ENCODE assay signal across 29 cellular contexts in genomic region chr16:29905668-29906067, GRCh38. TPM values are rescaled to one million over a fixed set of nuclear protein-coding genes. Genes with fewer than 3 reads are reported as not detected.
"Had no signal": no experiment of that assay in that cellular context is flagged by ENCODE, and none has a peak within 500 bp of the region (broad histone marks: within the 10 kb centered on the region; RNA-seq: fewer than 3 reads in every experiment).

No MANE protein-coding gene starts in this region.

- H3K9me3 Mint-ChIP-seq: immature natural killer cell; natural killer cell; nephron progenitor cell; neural progenitor cell; stimulated activated effector memory CD8-positive, alpha-beta T cell treated with anti-CD3 and anti-CD28 coated beads, Interleukin-12 subunit alpha, Interleukin-12 subunit beta, amount 100 ng/mL, for 72 hours; stimulated activated naive CD8-positive, alpha-beta T cell treated with anti-CD3 and anti-CD28 coated beads, Interleukin-15, Interleukin-2, amounts not matched to agents 100 ng/mL and 50 ng/mL, for 24 hours had no signal

- H3K27ac ChIP-seq: left lung, lower lobe of right lung, neural progenitor cell, pancreas, prostate gland, sigmoid colon, spleen, suprapubic skin, thoracic aorta, tibial artery, upper lobe of right lung had no signal

- H3K27ac Mint-ChIP-seq: immature natural killer cell; natural killer cell; neural progenitor cell; stimulated activated effector memory CD8-positive, alpha-beta T cell treated with anti-CD3 and anti-CD28 coated beads, Interleukin-12 subunit alpha, Interleukin-12 subunit beta, amount 100 ng/mL, for 72 hours; stimulated activated naive CD8-positive, alpha-beta T cell treated with anti-CD3 and anti-CD28 coated beads, Interleukin-15, Interleukin-2, amounts not matched to agents 100 ng/mL and 50 ng/mL, for 24 hours had no signal

- H3K9ac ChIP-seq: neural progenitor cell had no signal

- H2AFZ ChIP-seq: neural progenitor cell had no signal

- H3K4me3 ChIP-seq: left lung, lower lobe of right lung, neural progenitor cell, pancreas, prostate gland, sigmoid colon, spleen, suprapubic skin, thoracic aorta, tibial artery, upper lobe of right lung had no signal

- H3K27me3 ChIP-seq: pancreas, sigmoid colon, suprapubic skin, upper lobe of right lung had no signal

- DNase-seq: hypothalamus; immature natural killer cell; kidney; left colon; lower lobe of right lung; mammary epithelial cell; mesenchymal stem cell; natural killer cell; nephron progenitor cell; retina; right cardiac atrium; sigmoid colon; small intestine; spleen; stimulated activated CD4-positive, alpha-beta T cell treated with anti-CD3 and anti-CD28 coated beads, Interleukin-4, amount 100 ng/mL, for 24 hours; stimulated activated naive CD4-positive, alpha-beta T cell; tibial artery; trophoblast cell; upper lobe of right lung had no signal

- H3K4me3 Mint-ChIP-seq: immature natural killer cell; natural killer cell; nephron progenitor cell; neural progenitor cell; stimulated activated effector memory CD8-positive, alpha-beta T cell treated with anti-CD3 and anti-CD28 coated beads, Interleukin-12 subunit alpha, Interleukin-12 subunit beta, amount 100 ng/mL, for 72 hours; stimulated activated naive CD8-positive, alpha-beta T cell treated with anti-CD3 and anti-CD28 coated beads, Interleukin-15, Interleukin-2, amounts not matched to agents 100 ng/mL and 50 ng/mL, for 24 hours had no signal

- H3K36me3 ChIP-seq: lower lobe of right lung, neural progenitor cell, pancreas, prostate gland, sigmoid colon, upper lobe of right lung had no signal

- H3K9me3 ChIP-seq: left lung, lower lobe of right lung, pancreas, prostate gland, sigmoid colon, spleen, suprapubic skin, thoracic aorta, tibial artery, upper lobe of right lung had no signal

- ATAC-seq: left colon; left lung; lower lobe of right lung; natural killer cell; pancreas; right cardiac atrium; stimulated activated effector memory CD8-positive, alpha-beta T cell treated with anti-CD3 and anti-CD28 coated beads, Interleukin-12 subunit alpha, Interleukin-12 subunit beta, amount 100 ng/mL, for 72 hours; upper lobe of right lung had no signal

- H3K36me3 Mint-ChIP-seq: natural killer cell, neural progenitor cell had no signal

- H3K4me2 ChIP-seq: neural progenitor cell had no signal

- H3K4me1 ChIP-seq: neural progenitor cell, prostate gland, upper lobe of right lung had no signal

- H3K27me3 Mint-ChIP-seq: stimulated activated naive CD8-positive, alpha-beta T cell treated with anti-CD3 and anti-CD28 coated beads, Interleukin-15, Interleukin-2, amounts not matched to agents 100 ng/mL and 50 ng/mL, for 24 hours had no signal

- FAIRE-seq: islet of Langerhans, kidney, pancreas, small intestine, urothelium cell line had no signal

RNA-seq across cellular contexts. Expression of gene ASPHD1, which starts 5.4 kb away (rescaled TPM):
- total RNA-seq: natural killer cell had no signal
- polyA plus RNA-seq: immature natural killer cell had no signal

RNA-seq across cellular contexts. Expression of gene SEZ6L2, which starts 6.3 kb away (rescaled TPM):
- polyA plus RNA-seq: immature natural killer cell had no signal
